ENCODE assay signal across 15 cellular contexts in the genomic region with DNA sequence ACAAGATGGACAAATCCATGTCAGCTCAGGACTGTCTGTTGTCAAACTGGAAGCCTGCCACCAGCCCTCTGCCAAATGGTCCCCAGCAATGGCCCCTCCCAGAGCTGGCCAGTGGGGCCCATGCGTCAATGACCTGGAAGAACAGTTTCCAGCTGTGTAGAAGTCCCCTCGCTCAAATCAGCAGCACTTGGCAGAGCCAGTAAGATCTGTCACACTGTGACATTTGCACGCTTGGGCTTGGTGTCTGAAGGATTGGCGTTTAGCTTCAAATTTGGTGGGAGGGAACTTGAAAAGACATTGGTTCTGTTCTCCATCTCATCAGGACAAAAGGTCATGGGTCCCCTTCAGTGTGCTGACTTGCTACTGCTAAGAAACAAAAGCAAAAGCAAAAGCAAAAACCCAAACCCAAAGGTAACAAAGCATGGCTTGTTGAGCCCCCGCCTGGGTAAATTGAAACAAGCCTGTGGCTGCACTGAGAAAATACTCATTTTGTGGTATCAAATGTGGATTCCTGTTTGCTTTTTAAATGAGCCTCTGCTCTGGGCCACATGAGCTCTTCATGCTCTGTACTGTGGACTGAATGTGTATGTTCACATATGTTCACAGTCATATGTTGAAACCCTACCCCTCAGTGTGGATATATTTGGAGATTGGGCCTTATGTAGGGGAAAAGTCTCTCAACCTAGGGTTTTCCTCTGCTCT.
A peak's percentile ranks its signal among the peaks of the same experiment; 100 is the strongest.
DNase-seq lines count a peak whose midpoint lies in the region; ATAC-seq and TF ChIP-seq lines count a peak whose summit lies in the region.
"Had no signal": no experiment of that assay in that cellular context is flagged by ENCODE, and none has a peak within 500 bp of the region (broad histone marks: within the 10 kb centered on the region; RNA-seq: fewer than 3 reads in every experiment).

No MANE protein-coding gene starts in this region.

- no peaks in the 10 kb centered on the region for H3K4me1 ChIP-seq in upper lobe of right lung
- H3K4me1 ChIP-seq: suprapubic skin had no signal

- H3K9me3 ChIP-seq in upper lobe of right lung: no peaks in the 10 kb centered on the region
- H3K9me3 ChIP-seq: suprapubic skin had no signal

- H3K36me3 Mint-ChIP-seq in natural killer cell: no peaks in the 10 kb centered on the region
- no peaks in the 10 kb centered on the region for H3K36me3 Mint-ChIP-seq in natural killer cell treated with Interleukin-12 subunit alpha and Interleukin-12 subunit beta and Interleukin-15 and Interleukin-18, amount 100 ng/mL, for 72 hours

- H3K36me3 ChIP-seq in upper lobe of right lung: no peaks in the 10 kb centered on the region
- H3K36me3 ChIP-seq: suprapubic skin had no signal

- H3K27me3 Mint-ChIP-seq in natural killer cell (ENCODE audit: low read depth in 2 of 2): peaks cover 4 to 6% of the 10 kb centered on the region in 2 donors
- H3K27me3 Mint-ChIP-seq in natural killer cell treated with Interleukin-12 subunit alpha and Interleukin-12 subunit beta and Interleukin-15 and Interleukin-18, amount 100 ng/mL, for 72 hours: no peaks in the 10 kb centered on the region

- H3K4me3 ChIP-seq in choroid plexus epithelial cell (ENCODE audit: low read depth, low read length): no peak overlapping the region
- H3K4me3 ChIP-seq in upper lobe of right lung: no peak overlapping the region
- H3K4me3 ChIP-seq: suprapubic skin had no signal

- H3K27ac ChIP-seq in upper lobe of right lung: no peak overlapping the region
- H3K27ac ChIP-seq: RWPE1, suprapubic skin had no signal

- H3K27ac Mint-ChIP-seq in natural killer cell: no peak overlapping the region
- H3K27ac Mint-ChIP-seq in natural killer cell treated with Interleukin-12 subunit alpha and Interleukin-12 subunit beta and Interleukin-15 and Interleukin-18, amount 100 ng/mL, for 72 hours: no peak overlapping the region

- no peaks in the 10 kb centered on the region for H3K9me3 Mint-ChIP-seq in natural killer cell
- H3K9me3 Mint-ChIP-seq in natural killer cell treated with Interleukin-12 subunit alpha and Interleukin-12 subunit beta and Interleukin-15 and Interleukin-18, amount 100 ng/mL, for 72 hours: no peaks in the 10 kb centered on the region

- no peak for DNase-seq in natural killer cell
- no peak for DNase-seq in natural killer cell treated with Interleukin-12 subunit alpha and Interleukin-12 subunit beta and Interleukin-15 and Interleukin-18, amount 100 ng/mL, for 72 hours (ENCODE audit: low spot score)
- peak; percentile 10 for DNase-seq in choroid plexus epithelial cell (ENCODE audit: low read depth)
- no peak for DNase-seq in upper lobe of right lung
- DNase-seq in NCI-H524 treated with DMSO at 0.1 percent for 48 hours (lab: John Stamatoyannopoulos, UW): no peak
- DNase-seq: amygdala, DMS153, mesenchymal stem cell, NCI-H345, posterior cingulate gyrus had no signal

- no peaks in the 10 kb centered on the region for H3K27me3 ChIP-seq in upper lobe of right lung
- H3K27me3 ChIP-seq: suprapubic skin had no signal

- H3K4me1 Mint-ChIP-seq in natural killer cell: peaks cover 7 to 8% of the 10 kb centered on the region in 2 donors
- no peaks in the 10 kb centered on the region for H3K4me1 Mint-ChIP-seq in natural killer cell treated with Interleukin-12 subunit alpha and Interleukin-12 subunit beta and Interleukin-15 and Interleukin-18, amount 100 ng/mL, for 72 hours (ENCODE audit: low read depth in 2 of 2)

- peak overlapping the region; percentile 31 for H3K4me3 Mint-ChIP-seq in natural killer cell
- H3K4me3 Mint-ChIP-seq in natural killer cell treated with Interleukin-12 subunit alpha and Interleukin-12 subunit beta and Interleukin-15 and Interleukin-18, amount 100 ng/mL, for 72 hours: no peak overlapping the region

- intact Hi-C loops in natural killer cell (cut with micrococcal nuclease) (no loop called here), upper lobe of right lung (cut with DNase I) (no loop called here)

- TF ChIP-seq CTCF in natural killer cell (IDR thresholded peaks at IDR 0.05) (no peak), choroid plexus epithelial cell (conservative IDR thresholded peaks at IDR 0.05; ENCODE audit: low read depth, low read length) (no peak), upper lobe of right lung (IDR thresholded peaks at IDR 0.05) (no peak)

- no peak for ATAC-seq in natural killer cell
- ATAC-seq in natural killer cell treated with Interleukin-12 subunit alpha and Interleukin-12 subunit beta and Interleukin-15 and Interleukin-18, amount 100 ng/mL, for 72 hours: no peak
- peak; percentile 68 for ATAC-seq in HG03045 (IDR thresholded peaks at IDR 0.05; ENCODE audit: unreplicated experiment)
- ATAC-seq in upper lobe of right lung: peak; percentile 57
- ATAC-seq in esophagus mucosa: no peak
- ATAC-seq in HG02884 (IDR thresholded peaks at IDR 0.05; ENCODE audit: unreplicated experiment): no peak

Comparison
In these comparisons a context has a peak if more than half of its experiments do, and no peak if none do; other contexts are left out.
1. ATAC-seq: peak in HG03045 (single experiment) and upper lobe of right lung (single experiment); none in natural killer cell (0 of 3), natural killer cell treated with Interleukin-12 subunit alpha and Interleukin-12 subunit beta and Interleukin-15 and Interleukin-18, amount 100 ng/mL, for 72 hours (0 of 2), esophagus mucosa (single experiment) and HG02884 (single experiment).